1 cellular context compared by ENCODE assay signal in the genomic region with DNA sequence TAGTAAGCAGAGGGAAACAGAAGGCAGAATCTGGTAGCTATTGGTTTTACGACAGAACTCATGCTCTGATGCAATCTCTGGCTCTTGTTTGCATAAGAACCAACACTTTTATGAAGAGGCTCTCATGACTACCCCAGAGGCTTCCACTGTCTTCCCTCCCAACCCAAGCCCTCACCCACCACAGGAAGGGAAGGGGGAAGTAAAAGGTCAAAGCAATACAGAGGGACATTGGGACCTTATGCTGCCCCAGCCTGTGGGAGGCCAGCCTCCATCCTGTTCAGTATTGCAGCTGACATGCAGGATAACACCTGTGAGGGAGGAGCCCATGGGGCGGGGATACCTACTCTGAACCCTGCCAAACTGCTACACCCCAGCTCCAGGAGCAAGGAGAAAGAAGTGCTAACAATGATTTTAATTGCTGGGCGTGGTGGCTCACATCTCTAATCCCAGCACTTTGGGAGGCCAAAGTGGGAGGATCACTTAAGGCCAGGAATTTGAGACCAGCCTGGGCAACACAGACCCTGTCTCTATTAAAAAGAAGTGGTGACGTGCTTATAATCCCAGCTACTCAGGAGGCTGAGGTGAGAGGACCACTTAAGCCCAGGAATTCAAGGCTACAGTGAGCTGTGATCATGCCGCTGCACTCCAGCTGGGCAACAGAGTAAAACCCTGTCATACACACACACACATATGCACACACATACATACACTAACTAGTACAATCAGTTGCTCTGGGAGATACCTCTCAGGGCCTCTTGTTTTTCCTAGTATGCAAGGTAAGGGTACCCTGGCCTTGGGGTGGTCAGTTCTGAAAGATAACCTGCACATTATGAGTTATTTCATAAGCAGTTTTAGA.
TF ChIP-seq lines count a peak whose summit lies in the region.

No MANE protein-coding gene starts in this region.

TF ChIP-seq in HepG2, 621 proteins besides CTCF, POLR2A, EP300 and RAD21 (continued from another document and continues in another):
- TF ChIP-seq, protein P1, sequence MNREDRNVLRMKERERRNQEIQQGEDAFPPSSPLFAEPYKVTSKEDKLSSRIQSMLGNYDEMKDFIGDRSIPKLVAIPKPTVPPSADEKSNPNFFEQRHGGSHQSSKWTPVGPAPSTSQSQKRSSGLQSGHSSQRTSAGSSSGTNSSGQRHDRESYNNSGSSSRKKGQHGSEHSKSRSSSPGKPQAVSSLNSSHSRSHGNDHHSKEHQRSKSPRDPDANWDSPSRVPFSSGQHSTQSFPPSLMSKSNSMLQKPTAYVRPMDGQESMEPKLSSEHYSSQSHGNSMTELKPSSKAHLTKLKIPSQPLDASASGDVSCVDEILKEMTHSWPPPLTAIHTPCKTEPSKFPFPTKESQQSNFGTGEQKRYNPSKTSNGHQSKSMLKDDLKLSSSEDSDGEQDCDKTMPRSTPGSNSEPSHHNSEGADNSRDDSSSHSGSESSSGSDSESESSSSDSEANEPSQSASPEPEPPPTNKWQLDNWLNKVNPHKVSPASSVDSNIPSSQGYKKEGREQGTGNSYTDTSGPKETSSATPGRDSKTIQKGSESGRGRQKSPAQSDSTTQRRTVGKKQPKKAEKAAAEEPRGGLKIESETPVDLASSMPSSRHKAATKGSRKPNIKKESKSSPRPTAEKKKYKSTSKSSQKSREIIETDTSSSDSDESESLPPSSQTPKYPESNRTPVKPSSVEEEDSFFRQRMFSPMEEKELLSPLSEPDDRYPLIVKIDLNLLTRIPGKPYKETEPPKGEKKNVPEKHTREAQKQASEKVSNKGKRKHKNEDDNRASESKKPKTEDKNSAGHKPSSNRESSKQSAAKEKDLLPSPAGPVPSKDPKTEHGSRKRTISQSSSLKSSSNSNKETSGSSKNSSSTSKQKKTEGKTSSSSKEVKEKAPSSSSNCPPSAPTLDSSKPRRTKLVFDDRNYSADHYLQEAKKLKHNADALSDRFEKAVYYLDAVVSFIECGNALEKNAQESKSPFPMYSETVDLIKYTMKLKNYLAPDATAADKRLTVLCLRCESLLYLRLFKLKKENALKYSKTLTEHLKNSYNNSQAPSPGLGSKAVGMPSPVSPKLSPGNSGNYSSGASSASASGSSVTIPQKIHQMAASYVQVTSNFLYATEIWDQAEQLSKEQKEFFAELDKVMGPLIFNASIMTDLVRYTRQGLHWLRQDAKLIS (CRISPR knock-in tag; IDR thresholded peaks at IDR 0.05), result no peak
- TF ChIP-seq, protein P2, sequence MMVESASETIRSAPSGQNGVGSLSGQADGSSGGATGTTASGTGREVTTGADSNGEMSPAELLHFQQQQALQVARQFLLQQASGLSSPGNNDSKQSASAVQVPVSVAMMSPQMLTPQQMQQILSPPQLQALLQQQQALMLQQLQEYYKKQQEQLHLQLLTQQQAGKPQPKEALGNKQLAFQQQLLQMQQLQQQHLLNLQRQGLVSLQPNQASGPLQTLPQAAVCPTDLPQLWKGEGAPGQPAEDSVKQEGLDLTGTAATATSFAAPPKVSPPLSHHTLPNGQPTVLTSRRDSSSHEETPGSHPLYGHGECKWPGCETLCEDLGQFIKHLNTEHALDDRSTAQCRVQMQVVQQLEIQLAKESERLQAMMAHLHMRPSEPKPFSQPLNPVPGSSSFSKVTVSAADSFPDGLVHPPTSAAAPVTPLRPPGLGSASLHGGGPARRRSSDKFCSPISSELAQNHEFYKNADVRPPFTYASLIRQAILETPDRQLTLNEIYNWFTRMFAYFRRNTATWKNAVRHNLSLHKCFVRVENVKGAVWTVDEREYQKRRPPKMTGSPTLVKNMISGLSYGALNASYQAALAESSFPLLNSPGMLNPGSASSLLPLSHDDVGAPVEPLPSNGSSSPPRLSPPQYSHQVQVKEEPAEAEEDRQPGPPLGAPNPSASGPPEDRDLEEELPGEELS (CRISPR knock-in tag; IDR thresholded peaks at IDR 0.05), result peak; percentile 52; the same call in 1 of the 2 replicates
- no peak for TF ChIP-seq HCFC1 (IDR thresholded peaks at IDR 0.05; ENCODE audit: low read depth, low read length)
- no peak for TF ChIP-seq ZNF225 (CRISPR knock-in tag; IDR thresholded peaks at IDR 0.05)
- no peak for TF ChIP-seq SNRNP70 (IDR thresholded peaks at IDR 0.05; ENCODE audit: low read depth, low read length)
- no peak for TF ChIP-seq ZNF720 (CRISPR knock-in tag; IDR thresholded peaks at IDR 0.05)
- TF ChIP-seq JARID2 (CRISPR knock-in tag; IDR thresholded peaks at IDR 0.05; ENCODE audit: insufficient replicate concordance), result no peak
- TF ChIP-seq ZNF607 (CRISPR knock-in tag; IDR thresholded peaks at IDR 0.05; ENCODE audit: borderline replicate concordance), result no peak
- no peak for TF ChIP-seq MAZ (IDR thresholded peaks at IDR 0.05; ENCODE audit: borderline replicate concordance, low read depth, low read length)
- 0 out of 2 replicates have a peak, but pooled peaks have one; percentile 25 for TF ChIP-seq MAZ (CRISPR knock-in tag; IDR thresholded peaks at IDR 0.05; ENCODE audit: low read depth)
- TF ChIP-seq, protein P3, sequence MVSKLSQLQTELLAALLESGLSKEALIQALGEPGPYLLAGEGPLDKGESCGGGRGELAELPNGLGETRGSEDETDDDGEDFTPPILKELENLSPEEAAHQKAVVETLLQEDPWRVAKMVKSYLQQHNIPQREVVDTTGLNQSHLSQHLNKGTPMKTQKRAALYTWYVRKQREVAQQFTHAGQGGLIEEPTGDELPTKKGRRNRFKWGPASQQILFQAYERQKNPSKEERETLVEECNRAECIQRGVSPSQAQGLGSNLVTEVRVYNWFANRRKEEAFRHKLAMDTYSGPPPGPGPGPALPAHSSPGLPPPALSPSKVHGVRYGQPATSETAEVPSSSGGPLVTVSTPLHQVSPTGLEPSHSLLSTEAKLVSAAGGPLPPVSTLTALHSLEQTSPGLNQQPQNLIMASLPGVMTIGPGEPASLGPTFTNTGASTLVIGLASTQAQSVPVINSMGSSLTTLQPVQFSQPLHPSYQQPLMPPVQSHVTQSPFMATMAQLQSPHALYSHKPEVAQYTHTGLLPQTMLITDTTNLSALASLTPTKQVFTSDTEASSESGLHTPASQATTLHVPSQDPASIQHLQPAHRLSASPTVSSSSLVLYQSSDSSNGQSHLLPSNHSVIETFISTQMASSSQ (IDR thresholded peaks at IDR 0.05; ENCODE audit: low read depth), result no peak
- TF ChIP-seq, protein P3 (CRISPR knock-in tag; IDR thresholded peaks at IDR 0.05; ENCODE audit: borderline replicate concordance), result no peak
- TF ChIP-seq, protein P4, sequence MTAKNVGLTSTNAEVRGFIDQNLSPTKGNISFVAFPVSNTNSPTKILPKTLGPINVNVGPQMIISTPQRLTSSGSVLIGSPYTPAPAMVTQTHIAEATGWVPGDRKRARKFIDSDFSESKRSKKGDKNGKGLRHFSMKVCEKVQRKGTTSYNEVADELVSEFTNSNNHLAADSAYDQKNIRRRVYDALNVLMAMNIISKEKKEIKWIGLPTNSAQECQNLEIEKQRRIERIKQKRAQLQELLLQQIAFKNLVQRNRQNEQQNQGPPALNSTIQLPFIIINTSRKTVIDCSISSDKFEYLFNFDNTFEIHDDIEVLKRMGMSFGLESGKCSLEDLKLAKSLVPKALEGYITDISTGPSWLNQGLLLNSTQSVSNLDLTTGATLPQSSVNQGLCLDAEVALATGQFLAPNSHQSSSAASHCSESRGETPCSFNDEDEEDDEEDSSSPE (CRISPR knock-in tag; IDR thresholded peaks at IDR 0.05), result no peak
- no peak for TF ChIP-seq ZNF274 (CRISPR knock-in tag; IDR thresholded peaks at IDR 0.05)
- TF ChIP-seq, protein P5, sequence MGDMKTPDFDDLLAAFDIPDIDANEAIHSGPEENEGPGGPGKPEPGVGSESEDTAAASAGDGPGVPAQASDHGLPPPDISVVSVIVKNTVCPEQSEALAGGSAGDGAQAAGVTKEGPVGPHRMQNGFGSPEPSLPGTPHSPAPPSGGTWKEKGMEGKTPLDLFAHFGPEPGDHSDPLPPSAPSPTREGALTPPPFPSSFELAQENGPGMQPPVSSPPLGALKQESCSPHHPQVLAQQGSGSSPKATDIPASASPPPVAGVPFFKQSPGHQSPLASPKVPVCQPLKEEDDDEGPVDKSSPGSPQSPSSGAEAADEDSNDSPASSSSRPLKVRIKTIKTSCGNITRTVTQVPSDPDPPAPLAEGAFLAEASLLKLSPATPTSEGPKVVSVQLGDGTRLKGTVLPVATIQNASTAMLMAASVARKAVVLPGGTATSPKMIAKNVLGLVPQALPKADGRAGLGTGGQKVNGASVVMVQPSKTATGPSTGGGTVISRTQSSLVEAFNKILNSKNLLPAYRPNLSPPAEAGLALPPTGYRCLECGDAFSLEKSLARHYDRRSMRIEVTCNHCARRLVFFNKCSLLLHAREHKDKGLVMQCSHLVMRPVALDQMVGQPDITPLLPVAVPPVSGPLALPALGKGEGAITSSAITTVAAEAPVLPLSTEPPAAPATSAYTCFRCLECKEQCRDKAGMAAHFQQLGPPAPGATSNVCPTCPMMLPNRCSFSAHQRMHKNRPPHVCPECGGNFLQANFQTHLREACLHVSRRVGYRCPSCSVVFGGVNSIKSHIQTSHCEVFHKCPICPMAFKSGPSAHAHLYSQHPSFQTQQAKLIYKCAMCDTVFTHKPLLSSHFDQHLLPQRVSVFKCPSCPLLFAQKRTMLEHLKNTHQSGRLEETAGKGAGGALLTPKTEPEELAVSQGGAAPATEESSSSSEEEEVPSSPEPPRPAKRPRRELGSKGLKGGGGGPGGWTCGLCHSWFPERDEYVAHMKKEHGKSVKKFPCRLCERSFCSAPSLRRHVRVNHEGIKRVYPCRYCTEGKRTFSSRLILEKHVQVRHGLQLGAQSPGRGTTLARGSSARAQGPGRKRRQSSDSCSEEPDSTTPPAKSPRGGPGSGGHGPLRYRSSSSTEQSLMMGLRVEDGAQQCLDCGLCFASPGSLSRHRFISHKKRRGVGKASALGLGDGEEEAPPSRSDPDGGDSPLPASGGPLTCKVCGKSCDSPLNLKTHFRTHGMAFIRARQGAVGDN (CRISPR knock-in tag; IDR thresholded peaks at IDR 0.05), result no peak
- no peak for TF ChIP-seq NCOR1 (IDR thresholded peaks at IDR 0.05; ENCODE audit: borderline replicate concordance, low read length)
- TF ChIP-seq ZNF724P (CRISPR knock-in tag; IDR thresholded peaks at IDR 0.05; ENCODE audit: borderline replicate concordance), result no peak
- TF ChIP-seq, protein P6, sequence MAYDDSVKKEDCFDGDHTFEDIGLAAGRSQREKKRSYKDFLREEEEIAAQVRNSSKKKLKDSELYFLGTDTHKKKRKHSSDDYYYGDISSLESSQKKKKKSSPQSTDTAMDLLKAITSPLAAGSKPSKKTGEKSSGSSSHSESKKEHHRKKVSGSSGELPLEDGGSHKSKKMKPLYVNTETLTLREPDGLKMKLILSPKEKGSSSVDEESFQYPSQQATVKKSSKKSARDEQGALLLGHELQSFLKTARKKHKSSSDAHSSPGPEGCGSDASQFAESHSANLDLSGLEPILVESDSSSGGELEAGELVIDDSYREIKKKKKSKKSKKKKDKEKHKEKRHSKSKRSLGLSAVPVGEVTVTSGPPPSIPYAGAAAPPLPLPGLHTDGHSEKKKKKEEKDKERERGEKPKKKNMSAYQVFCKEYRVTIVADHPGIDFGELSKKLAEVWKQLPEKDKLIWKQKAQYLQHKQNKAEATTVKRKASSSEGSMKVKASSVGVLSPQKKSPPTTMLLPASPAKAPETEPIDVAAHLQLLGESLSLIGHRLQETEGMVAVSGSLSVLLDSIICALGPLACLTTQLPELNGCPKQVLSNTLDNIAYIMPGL (CRISPR knock-in tag; IDR thresholded peaks at IDR 0.05; ENCODE audit: borderline replicate concordance in 1 of 2, low read depth in 1 of 2), result no peak
- TF ChIP-seq ZNF841 (CRISPR knock-in tag; IDR thresholded peaks at IDR 0.05; ENCODE audit: borderline replicate concordance), result no peak
- TF ChIP-seq ZNF563 (CRISPR knock-in tag; IDR thresholded peaks at IDR 0.05), result no peak
- TF ChIP-seq ZNF180 (CRISPR knock-in tag; IDR thresholded peaks at IDR 0.05; ENCODE audit: borderline replicate concordance, low read depth), result no peak
- no peak for TF ChIP-seq MYC (CRISPR knock-in tag; IDR thresholded peaks at IDR 0.05; ENCODE audit: borderline replicate concordance)
- no peak for TF ChIP-seq ZFP90 (CRISPR knock-in tag; IDR thresholded peaks at IDR 0.05; ENCODE audit: borderline replicate concordance)
- peak; percentile 38; the same call in 1 of the 2 replicates for TF ChIP-seq THAP11 (CRISPR knock-in tag; IDR thresholded peaks at IDR 0.05)
- TF ChIP-seq, protein P7, sequence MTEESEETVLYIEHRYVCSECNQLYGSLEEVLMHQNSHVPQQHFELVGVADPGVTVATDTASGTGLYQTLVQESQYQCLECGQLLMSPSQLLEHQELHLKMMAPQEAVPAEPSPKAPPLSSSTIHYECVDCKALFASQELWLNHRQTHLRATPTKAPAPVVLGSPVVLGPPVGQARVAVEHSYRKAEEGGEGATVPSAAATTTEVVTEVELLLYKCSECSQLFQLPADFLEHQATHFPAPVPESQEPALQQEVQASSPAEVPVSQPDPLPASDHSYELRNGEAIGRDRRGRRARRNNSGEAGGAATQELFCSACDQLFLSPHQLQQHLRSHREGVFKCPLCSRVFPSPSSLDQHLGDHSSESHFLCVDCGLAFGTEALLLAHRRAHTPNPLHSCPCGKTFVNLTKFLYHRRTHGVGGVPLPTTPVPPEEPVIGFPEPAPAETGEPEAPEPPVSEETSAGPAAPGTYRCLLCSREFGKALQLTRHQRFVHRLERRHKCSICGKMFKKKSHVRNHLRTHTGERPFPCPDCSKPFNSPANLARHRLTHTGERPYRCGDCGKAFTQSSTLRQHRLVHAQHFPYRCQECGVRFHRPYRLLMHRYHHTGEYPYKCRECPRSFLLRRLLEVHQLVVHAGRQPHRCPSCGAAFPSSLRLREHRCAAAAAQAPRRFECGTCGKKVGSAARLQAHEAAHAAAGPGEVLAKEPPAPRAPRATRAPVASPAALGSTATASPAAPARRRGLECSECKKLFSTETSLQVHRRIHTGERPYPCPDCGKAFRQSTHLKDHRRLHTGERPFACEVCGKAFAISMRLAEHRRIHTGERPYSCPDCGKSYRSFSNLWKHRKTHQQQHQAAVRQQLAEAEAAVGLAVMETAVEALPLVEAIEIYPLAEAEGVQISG (CRISPR knock-in tag; IDR thresholded peaks at IDR 0.05), result no peak
- TF ChIP-seq, protein P8, sequence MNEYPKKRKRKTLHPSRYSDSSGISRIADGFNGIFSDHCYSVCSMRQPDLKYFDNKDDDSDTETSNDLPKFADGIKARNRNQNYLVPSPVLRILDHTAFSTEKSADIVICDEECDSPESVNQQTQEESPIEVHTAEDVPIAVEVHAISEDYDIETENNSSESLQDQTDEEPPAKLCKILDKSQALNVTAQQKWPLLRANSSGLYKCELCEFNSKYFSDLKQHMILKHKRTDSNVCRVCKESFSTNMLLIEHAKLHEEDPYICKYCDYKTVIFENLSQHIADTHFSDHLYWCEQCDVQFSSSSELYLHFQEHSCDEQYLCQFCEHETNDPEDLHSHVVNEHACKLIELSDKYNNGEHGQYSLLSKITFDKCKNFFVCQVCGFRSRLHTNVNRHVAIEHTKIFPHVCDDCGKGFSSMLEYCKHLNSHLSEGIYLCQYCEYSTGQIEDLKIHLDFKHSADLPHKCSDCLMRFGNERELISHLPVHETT (CRISPR knock-in tag; conservative IDR thresholded peaks at IDR 0.05), result no peak
- no peak for TF ChIP-seq CCAR2 (optimal IDR thresholded peaks at IDR 0.05; ENCODE audit: low read depth, low read length)
